Comparison of ENCODE assay signal across 8 cellular contexts in genomic region chr19:12494260-12494860, GRCh38. TPM values are rescaled to one million over a fixed set of nuclear protein-coding genes. Genes with fewer than 3 reads are reported as not detected.
DNase-seq lines count a peak whose midpoint lies in the region; ATAC-seq and TF ChIP-seq lines count a peak whose summit lies in the region.

No MANE protein-coding gene starts in this region.

- H3K4me1 Mint-ChIP-seq in activated T-cell treated with anti-CD3 and anti-CD28 coated beads, Interleukin-2, amount 50 U/mL, for 72 hours (ENCODE audit: low read depth), result peaks cover 18% of the 10 kb centered on the region
- peaks cover 21% of the 10 kb centered on the region for H3K4me1 Mint-ChIP-seq in activated CD8-positive, alpha-beta T cell treated with anti-CD3 and anti-CD28 coated beads for 36 hours (ENCODE audit: low read depth)
- H3K4me1 Mint-ChIP-seq in immature natural killer cell, result peaks cover 15 to 20% of the 10 kb centered on the region in 2 donors

- peaks cover 2 to 4% of the 10 kb centered on the region in 2 donors for H3K9me3 Mint-ChIP-seq in activated T-cell treated with anti-CD3 and anti-CD28 coated beads, Interleukin-2, amount 50 U/mL, for 72 hours
- H3K9me3 Mint-ChIP-seq in activated CD8-positive, alpha-beta T cell treated with anti-CD3 and anti-CD28 coated beads for 36 hours, result peaks cover 6% of the 10 kb centered on the region
- H3K9me3 Mint-ChIP-seq in immature natural killer cell, result no peaks in the 10 kb centered on the region

- no peak for ATAC-seq in activated T-cell treated with anti-CD3 and anti-CD28 coated beads, Interleukin-2, amount 50 U/mL, for 72 hours (replicated peaks in 1 of 2)
- ATAC-seq in activated CD8-positive, alpha-beta T cell treated with anti-CD3 and anti-CD28 coated beads for 36 hours, result no peak
- no peak for ATAC-seq in HG03439 (IDR thresholded peaks at IDR 0.05; ENCODE audit: unreplicated experiment)
- ATAC-seq in GM19455 (IDR thresholded peaks at IDR 0.05; ENCODE audit: unreplicated experiment), result no peak

- no peak for DNase-seq in activated T-cell treated with anti-CD3 and anti-CD28 coated beads, Interleukin-2, amount 50 U/mL, for 72 hours
- no peak for DNase-seq in activated T-cell treated with anti-CD3 and anti-CD28 coated beads, Interleukin-2, amount 50 U/mL, for 48 hours
- no peak for DNase-seq in activated CD8-positive, alpha-beta T cell treated with anti-CD3 and anti-CD28 coated beads for 36 hours
- no peak for DNase-seq in immature natural killer cell
- DNase-seq in activated effector memory CD4-positive, alpha-beta T cell treated with anti-CD3 and anti-CD28 coated beads, Interleukin-2, amount 50 U/mL, for 16 hours, result no peak

- H3K27me3 ChIP-seq in subcutaneous abdominal adipose tissue (ENCODE audit: control insufficient read depth in 5 of 5, insufficient read depth in 4 of 5, low read length in 5 of 5), result no peaks in the 10 kb centered on the region

- no peak overlapping the region for H3K27ac ChIP-seq in subcutaneous abdominal adipose tissue (ENCODE audit: low read depth, low read length)

- CTCF ChIA-PET in activated CD8-positive, alpha-beta T cell treated with anti-CD3 and anti-CD28 coated beads for 36 hours (lab: Charles Lee), result interaction anchor here (0.5 to 1.6 kb wide), 9 partner anchors 9 to 697 kb away, joined by 3 to 6 read pairs (median 3); partner anchors contain the start of gene ZNF709

- no peak for TF ChIP-seq CTCF in activated CD8-positive, alpha-beta T cell treated with anti-CD3 and anti-CD28 coated beads for 36 hours (IDR thresholded peaks at IDR 0.05)

- H3K36me3 Mint-ChIP-seq in activated T-cell treated with anti-CD3 and anti-CD28 coated beads, Interleukin-2, amount 50 U/mL, for 72 hours (ENCODE audit: insufficient read depth in 2 of 2), result peaks cover 0 to 5% of the 10 kb centered on the region in 2 donors
- peaks cover 2% of the 10 kb centered on the region for H3K36me3 Mint-ChIP-seq in activated CD8-positive, alpha-beta T cell treated with anti-CD3 and anti-CD28 coated beads for 36 hours (ENCODE audit: low read depth)
- no peaks in the 10 kb centered on the region for H3K36me3 Mint-ChIP-seq in immature natural killer cell

- no peaks in the 10 kb centered on the region for H3K9me3 ChIP-seq in subcutaneous abdominal adipose tissue (ENCODE audit: control insufficient read depth in 5 of 5, low read length in 5 of 5)

- no peaks in the 10 kb centered on the region for H3K27me3 Mint-ChIP-seq in activated T-cell treated with anti-CD3 and anti-CD28 coated beads, Interleukin-2, amount 50 U/mL, for 72 hours (ENCODE audit: low read depth)
- H3K27me3 Mint-ChIP-seq in activated CD8-positive, alpha-beta T cell treated with anti-CD3 and anti-CD28 coated beads for 36 hours, result no peaks in the 10 kb centered on the region
- peaks cover 0 to 14% (median 2%) of the 10 kb centered on the region in 3 donors for H3K27me3 Mint-ChIP-seq in immature natural killer cell (ENCODE audit: low read depth in 3 of 3)

- POLR2A ChIA-PET in activated CD8-positive, alpha-beta T cell treated with anti-CD3 and anti-CD28 coated beads for 36 hours (lab: Charles Lee), result interaction anchor here (0.6 to 1.3 kb wide), 6 partner anchors 38 to 441 kb away, joined by 3 to 7 read pairs (median 3); partner anchors contain the start of gene ZNF563

- H3K36me3 ChIP-seq in subcutaneous abdominal adipose tissue (ENCODE audit: control insufficient read depth in 5 of 5, insufficient read depth in 5 of 5, low read length in 5 of 5), result no peaks in the 10 kb centered on the region

- H3K27ac Mint-ChIP-seq in activated T-cell treated with anti-CD3 and anti-CD28 coated beads, Interleukin-2, amount 50 U/mL, for 72 hours, result peak overlapping the region; percentile 33
- peak overlapping the region; percentile 39 for H3K27ac Mint-ChIP-seq in activated CD8-positive, alpha-beta T cell treated with anti-CD3 and anti-CD28 coated beads for 36 hours
- H3K27ac Mint-ChIP-seq in immature natural killer cell, result peak overlapping the region in 4 of 6 donors; percentile 21 to 76 (median 40)

- peak overlapping the region in 3 of 5 donors; percentile 72 to 84 (median 73) for H3K4me3 ChIP-seq in subcutaneous abdominal adipose tissue (ENCODE audit: low read depth in 1 of 5, low read length in 5 of 5)

- no peak overlapping the region for H3K9ac ChIP-seq in subcutaneous abdominal adipose tissue (ENCODE audit: low read length in 5 of 5)

- intact Hi-C loops in activated CD8-positive, alpha-beta T cell treated with anti-CD3 and anti-CD28 coated beads for 36 hours (cut with micrococcal nuclease), result no loop called here

- peak overlapping the region; percentile 87 to 94 for H3K4me3 Mint-ChIP-seq in activated T-cell treated with anti-CD3 and anti-CD28 coated beads, Interleukin-2, amount 50 U/mL, for 72 hours
- peak overlapping the region; percentile 55 for H3K4me3 Mint-ChIP-seq in activated CD8-positive, alpha-beta T cell treated with anti-CD3 and anti-CD28 coated beads for 36 hours
- H3K4me3 Mint-ChIP-seq in immature natural killer cell, result peak overlapping the region; percentile 83 to 96 (median 95)

- peaks cover 0 to 13% (median 10%) of the 10 kb centered on the region in 5 donors for H3K4me1 ChIP-seq in subcutaneous abdominal adipose tissue (ENCODE audit: control insufficient read depth in 5 of 5, insufficient read depth in 5 of 5, low read length in 5 of 5)

RNA-seq across cellular contexts. Expression of gene ZNF709, which starts 9.7 kb away (rescaled TPM):
- 1 to 10 TPM; 3.6 to 4.8 TPM for total RNA-seq in activated T-cell treated with anti-CD3 and anti-CD28 coated beads, Interleukin-2, amount 50 U/mL, for 72 hours
- total RNA-seq in activated CD8-positive, alpha-beta T cell treated with anti-CD3 and anti-CD28 coated beads for 36 hours, result 1 to 10 TPM; 1.5 to 1.6 TPM
- 1 to 10 TPM; 1.1 to 2.6 (median 2.3) TPM for polyA plus RNA-seq in immature natural killer cell

RNA-seq across cellular contexts. Expression of gene ZNF443, which starts 53.5 kb away (rescaled TPM):
- 1 to 10 TPM; 4.3 to 4.8 TPM for total RNA-seq in activated T-cell treated with anti-CD3 and anti-CD28 coated beads, Interleukin-2, amount 50 U/mL, for 72 hours
- total RNA-seq in activated CD8-positive, alpha-beta T cell treated with anti-CD3 and anti-CD28 coated beads for 36 hours, result 1 to 10 TPM; 3.1 to 3.2 TPM
- 1 to 10 TPM in 2 of 3 donors, not detected in 1; 1.9 to 3.0 TPM for polyA plus RNA-seq in immature natural killer cell

RNA-seq across cellular contexts. Expression of gene ZNF564, which starts 56.9 kb away (rescaled TPM):
- 1 to 10 TPM; 6.9 to 9.0 TPM for total RNA-seq in activated T-cell treated with anti-CD3 and anti-CD28 coated beads, Interleukin-2, amount 50 U/mL, for 72 hours
- 1 to 10 TPM; 6.2 to 7.4 TPM for total RNA-seq in activated CD8-positive, alpha-beta T cell treated with anti-CD3 and anti-CD28 coated beads for 36 hours
- polyA plus RNA-seq in immature natural killer cell, result 10 to 100 TPM; 14.0 to 22.6 (median 16.2) TPM
